In the genomic region with DNA sequence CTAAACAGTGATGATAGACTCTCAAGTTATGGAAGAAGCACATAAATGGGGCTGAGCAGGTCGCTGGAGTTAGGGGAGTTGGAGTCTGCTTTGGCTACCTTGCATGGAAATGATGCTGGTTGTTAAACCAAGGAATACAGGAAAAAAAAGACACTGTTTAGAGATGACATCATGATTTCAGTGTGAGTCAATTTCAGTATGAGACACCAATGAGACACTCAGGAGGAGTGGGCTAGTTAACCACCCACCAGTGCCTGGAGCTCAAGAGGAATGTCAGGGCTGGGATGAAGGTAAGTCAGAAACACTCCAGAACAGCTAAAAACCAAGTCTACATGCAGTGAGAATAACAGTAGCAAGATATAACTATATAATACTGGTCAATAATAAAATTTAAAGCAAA, we compare ENCODE assay signal across 40 cellular contexts.
"Had no signal": no experiment of that assay in that cellular context is flagged by ENCODE, and none has a peak within 500 bp of the region (broad histone marks: within the 10 kb centered on the region; RNA-seq: fewer than 3 reads in every experiment).

No MANE protein-coding gene starts in this region.

- H3K9me3 ChIP-seq: ascending aorta had no signal

- DNase-seq: activated CD4-positive, alpha-beta memory T cell treated with anti-CD3 and anti-CD28 coated beads, Interleukin-2, amount 10 ng/mL, durations not matched to agents 7 days and 5 days; activated CD4-positive, alpha-beta T cell treated with anti-CD3 and anti-CD28 coated beads for 1 hour; activated CD4-positive, alpha-beta T cell treated with anti-CD3 and anti-CD28 coated beads for 36 hours; activated CD4-positive, alpha-beta T cell treated with anti-CD3 and anti-CD28 coated beads for 48 hours; activated CD4-positive, alpha-beta T cell treated with anti-CD3 and anti-CD28 coated beads, Interleukin-2, amount 10 ng/mL, durations not matched to agents 7 days and 5 days; activated CD4-positive, alpha-beta T cell treated with anti-CD3 and anti-CD28 coated beads, Interleukin-2, amount 50 U/mL, for 48 hours; activated CD4-positive, CD25-positive, alpha-beta regulatory T cell; activated CD8-positive, alpha-beta memory T cell treated with anti-CD3 and anti-CD28 coated beads for 24 hours; activated CD8-positive, alpha-beta memory T cell treated with anti-CD3 and anti-CD28 coated beads, Interleukin-2, amount 10 ng/mL, durations not matched to agents 7 days and 5 days; activated CD8-positive, alpha-beta memory T cell treated with anti-CD3 and anti-CD28 coated beads, Interleukin-2, amount 50 U/mL, for 48 hours; activated CD8-positive, alpha-beta T cell treated with anti-CD3 and anti-CD28 coated beads, Interleukin-2, amount 10 ng/mL, durations not matched to agents 7 days and 5 days; activated effector memory CD4-positive, alpha-beta T cell treated with Interleukin-2 at 50 U/mL for 16 hours; activated gamma-delta T cell; activated naive CD4-positive, alpha-beta T cell treated with anti-CD3 and anti-CD28 coated beads, Interleukin-2, amount 10 ng/mL, durations not matched to agents 7 days and 5 days; activated naive CD4-positive, alpha-beta T cell treated with Interleukin-2 at 50 U/mL for 16 hours; activated naive CD8-positive, alpha-beta T cell treated with anti-CD3 and anti-CD28 coated beads, Interleukin-2, amount 10 ng/mL, durations not matched to agents 7 days and 5 days; activated naive CD8-positive, alpha-beta T cell treated with anti-CD3 and anti-CD28 coated beads, Interleukin-2, amount 50 U/mL, for 24 hours; activated T-cell treated with anti-CD3 and anti-CD28 coated beads, Interleukin-2, amount 50 U/mL, for 24 hours; activated T-cell treated with anti-CD3 and anti-CD28 coated beads, Interleukin-2, amount 50 U/mL, for 48 hours; amygdala; anterior cingulate cortex; caudate nucleus; cerebellar nuclear complex; T-helper 1 cell; T-helper 2 cell; T-helper 9 cell; WERI-Rb-1 had no signal

- H3K27ac Mint-ChIP-seq: activated CD4-positive, alpha-beta memory T cell treated with anti-CD3 and anti-CD28 coated beads, Interleukin-2, amount 10 ng/mL, durations not matched to agents 7 days and 5 days; activated CD4-positive, alpha-beta T cell treated with anti-CD3 and anti-CD28 coated beads for 36 hours; activated CD4-positive, alpha-beta T cell treated with anti-CD3 and anti-CD28 coated beads, Interleukin-2, amount 10 ng/mL, durations not matched to agents 7 days and 5 days; activated CD8-positive, alpha-beta memory T cell treated with anti-CD3 and anti-CD28 coated beads, Interleukin-2, amount 10 ng/mL, durations not matched to agents 7 days and 5 days; activated CD8-positive, alpha-beta T cell treated with anti-CD3 and anti-CD28 coated beads, Interleukin-2, amount 10 ng/mL, durations not matched to agents 7 days and 5 days; activated naive CD4-positive, alpha-beta T cell treated with anti-CD3 and anti-CD28 coated beads, Interleukin-2, amount 10 ng/mL, durations not matched to agents 7 days and 5 days; activated naive CD4-positive, alpha-beta T cell treated with anti-CD3 and anti-CD28 coated beads, Interleukin-2, amount 50 U/mL, for 24 hours; activated naive CD8-positive, alpha-beta T cell; activated naive CD8-positive, alpha-beta T cell treated with anti-CD3 and anti-CD28 coated beads, Interleukin-2, amount 10 ng/mL, durations not matched to agents 7 days and 5 days; activated naive CD8-positive, alpha-beta T cell treated with anti-CD3 and anti-CD28 coated beads, Interleukin-2, amount 50 U/mL, for 24 hours; activated T-cell treated with anti-CD3 and anti-CD28 coated beads, Interleukin-2, amount 50 U/mL, for 24 hours; activated T-helper 2 cell treated with anti-CD3 and anti-CD28 coated beads, Interferon-gamma antibody, Interleukin-2, Interleukin-4, amounts not matched to agents 10 μg/mL and 5 μg/mL and 100 μg/mL, durations not matched to agents 14 hours and 24 hours and 36 hours; T-helper 1 cell treated with Interleukin-12 subunit alpha and Interleukin-12 subunit beta and Interleukin-4 antibody, amounts not matched to agents 30 μg/mL and 1 μg/mL, for 36 hours; T-helper 2 cell treated with Interferon-gamma antibody and Interleukin-4, amounts not matched to agents 5 μg/mL and 100 μg/mL, for 36 hours; WTC11 had no signal

- H3K4me3 Mint-ChIP-seq: activated CD4-positive, alpha-beta memory T cell treated with anti-CD3 and anti-CD28 coated beads, Interleukin-2, amount 10 ng/mL, durations not matched to agents 7 days and 5 days; activated CD4-positive, alpha-beta T cell treated with anti-CD3 and anti-CD28 coated beads for 36 hours; activated CD4-positive, alpha-beta T cell treated with anti-CD3 and anti-CD28 coated beads, Interleukin-2, amount 10 ng/mL, durations not matched to agents 7 days and 5 days; activated CD8-positive, alpha-beta memory T cell treated with anti-CD3 and anti-CD28 coated beads, Interleukin-2, amount 10 ng/mL, durations not matched to agents 7 days and 5 days; activated CD8-positive, alpha-beta T cell treated with anti-CD3 and anti-CD28 coated beads, Interleukin-2, amount 10 ng/mL, durations not matched to agents 7 days and 5 days; activated naive CD4-positive, alpha-beta T cell treated with anti-CD3 and anti-CD28 coated beads, Interleukin-2, amount 10 ng/mL, durations not matched to agents 7 days and 5 days; activated naive CD4-positive, alpha-beta T cell treated with anti-CD3 and anti-CD28 coated beads, Interleukin-2, amount 50 U/mL, for 24 hours; activated naive CD8-positive, alpha-beta T cell; activated naive CD8-positive, alpha-beta T cell treated with anti-CD3 and anti-CD28 coated beads, Interleukin-2, amount 10 ng/mL, durations not matched to agents 7 days and 5 days; activated naive CD8-positive, alpha-beta T cell treated with anti-CD3 and anti-CD28 coated beads, Interleukin-2, amount 50 U/mL, for 24 hours; activated T-cell treated with anti-CD3 and anti-CD28 coated beads, Interleukin-2, amount 50 U/mL, for 24 hours; brain; central memory CD8-positive, alpha-beta T cell; T-helper 1 cell treated with Interleukin-12 subunit alpha and Interleukin-12 subunit beta and Interleukin-4 antibody, amounts not matched to agents 30 μg/mL and 1 μg/mL, for 36 hours; T-helper 2 cell treated with Interferon-gamma antibody and Interleukin-4, amounts not matched to agents 5 μg/mL and 100 μg/mL, for 36 hours; WTC11 had no signal

- H3K4me1 Mint-ChIP-seq: activated CD4-positive, alpha-beta memory T cell treated with anti-CD3 and anti-CD28 coated beads, Interleukin-2, amount 10 ng/mL, durations not matched to agents 7 days and 5 days; activated CD4-positive, alpha-beta T cell treated with anti-CD3 and anti-CD28 coated beads for 36 hours; activated CD4-positive, alpha-beta T cell treated with anti-CD3 and anti-CD28 coated beads, Interleukin-2, amount 10 ng/mL, durations not matched to agents 7 days and 5 days; activated CD8-positive, alpha-beta memory T cell treated with anti-CD3 and anti-CD28 coated beads, Interleukin-2, amount 10 ng/mL, durations not matched to agents 7 days and 5 days; activated naive CD4-positive, alpha-beta T cell treated with anti-CD3 and anti-CD28 coated beads, Interleukin-2, amount 10 ng/mL, durations not matched to agents 7 days and 5 days; activated naive CD4-positive, alpha-beta T cell treated with anti-CD3 and anti-CD28 coated beads, Interleukin-2, amount 50 U/mL, for 24 hours; activated naive CD8-positive, alpha-beta T cell treated with anti-CD3 and anti-CD28 coated beads, Interleukin-2, amount 10 ng/mL, durations not matched to agents 7 days and 5 days; activated naive CD8-positive, alpha-beta T cell treated with anti-CD3 and anti-CD28 coated beads, Interleukin-2, amount 50 U/mL, for 24 hours; central memory CD8-positive, alpha-beta T cell; WTC11 had no signal

- H3K27me3 Mint-ChIP-seq: activated CD4-positive, alpha-beta memory T cell treated with anti-CD3 and anti-CD28 coated beads, Interleukin-2, amount 10 ng/mL, durations not matched to agents 7 days and 5 days; activated CD4-positive, alpha-beta T cell treated with anti-CD3 and anti-CD28 coated beads for 36 hours; activated CD4-positive, alpha-beta T cell treated with anti-CD3 and anti-CD28 coated beads, Interleukin-2, amount 10 ng/mL, durations not matched to agents 7 days and 5 days; activated CD8-positive, alpha-beta memory T cell treated with anti-CD3 and anti-CD28 coated beads, Interleukin-2, amount 10 ng/mL, durations not matched to agents 7 days and 5 days; activated naive CD4-positive, alpha-beta T cell treated with anti-CD3 and anti-CD28 coated beads, Interleukin-2, amount 10 ng/mL, durations not matched to agents 7 days and 5 days; activated naive CD4-positive, alpha-beta T cell treated with anti-CD3 and anti-CD28 coated beads, Interleukin-2, amount 50 U/mL, for 24 hours; activated naive CD8-positive, alpha-beta T cell; activated naive CD8-positive, alpha-beta T cell treated with anti-CD3 and anti-CD28 coated beads, Interleukin-2, amount 10 ng/mL, durations not matched to agents 7 days and 5 days; activated T-cell treated with anti-CD3 and anti-CD28 coated beads, Interleukin-2, amount 50 U/mL, for 24 hours; brain; central memory CD8-positive, alpha-beta T cell had no signal

- H3K27ac ChIP-seq: ascending aorta, cardiac muscle cell, WERI-Rb-1 had no signal

- H3K4me1 ChIP-seq: ascending aorta had no signal

- H3K27me3 ChIP-seq: ascending aorta, cardiac muscle cell had no signal

- H3K4me3 ChIP-seq: ascending aorta, cardiac muscle cell had no signal

- FAIRE-seq: bronchial epithelial cell, TTC549 had no signal

- H3K9me3 Mint-ChIP-seq: activated CD4-positive, alpha-beta T cell treated with anti-CD3 and anti-CD28 coated beads, Interleukin-2, amount 10 ng/mL, durations not matched to agents 7 days and 5 days; activated naive CD4-positive, alpha-beta T cell treated with anti-CD3 and anti-CD28 coated beads, Interleukin-2, amount 10 ng/mL, durations not matched to agents 7 days and 5 days; activated naive CD4-positive, alpha-beta T cell treated with anti-CD3 and anti-CD28 coated beads, Interleukin-2, amount 50 U/mL, for 24 hours; activated naive CD8-positive, alpha-beta T cell treated with anti-CD3 and anti-CD28 coated beads, Interleukin-2, amount 10 ng/mL, durations not matched to agents 7 days and 5 days; activated naive CD8-positive, alpha-beta T cell treated with anti-CD3 and anti-CD28 coated beads, Interleukin-2, amount 50 U/mL, for 24 hours; activated T-cell treated with anti-CD3 and anti-CD28 coated beads, Interleukin-2, amount 50 U/mL, for 24 hours; activated T-helper 2 cell treated with anti-CD3 and anti-CD28 coated beads, Interferon-gamma antibody, Interleukin-2, Interleukin-4, amounts not matched to agents 10 μg/mL and 5 μg/mL and 100 μg/mL, durations not matched to agents 14 hours and 24 hours and 36 hours; T-helper 1 cell treated with Interleukin-12 subunit alpha and Interleukin-12 subunit beta and Interleukin-4 antibody, amounts not matched to agents 30 μg/mL and 1 μg/mL, for 36 hours; T-helper 2 cell treated with Interferon-gamma antibody and Interleukin-4, amounts not matched to agents 5 μg/mL and 100 μg/mL, for 36 hours had no signal

- H3K36me3 ChIP-seq: ascending aorta, cardiac muscle cell, WERI-Rb-1 had no signal

- ATAC-seq: activated CD4-positive, alpha-beta T cell treated with anti-CD3 and anti-CD28 coated beads for 36 hours; activated CD4-positive, CD25-positive, alpha-beta regulatory T cell treated with anti-CD3 and anti-CD28 coated beads, Interleukin-2, amount 50 U/mL, for 24 hours; activated CD8-positive, alpha-beta memory T cell treated with anti-CD3 and anti-CD28 coated beads, Interleukin-2, amount 10 ng/mL, durations not matched to agents 7 days and 5 days; activated CD8-positive, alpha-beta T cell treated with anti-CD3 and anti-CD28 coated beads, Interleukin-2, amount 10 ng/mL, durations not matched to agents 7 days and 5 days; activated naive CD8-positive, alpha-beta T cell treated with anti-CD3 and anti-CD28 coated beads, Interleukin-2, amount 50 U/mL, for 24 hours; WTC11 had no signal

- H3K36me3 Mint-ChIP-seq: activated CD8-positive, alpha-beta memory T cell treated with anti-CD3 and anti-CD28 coated beads, Interleukin-2, amount 10 ng/mL, durations not matched to agents 7 days and 5 days; activated naive CD4-positive, alpha-beta T cell treated with anti-CD3 and anti-CD28 coated beads, Interleukin-2, amount 10 ng/mL, durations not matched to agents 7 days and 5 days; activated naive CD4-positive, alpha-beta T cell treated with anti-CD3 and anti-CD28 coated beads, Interleukin-2, amount 50 U/mL, for 24 hours; activated naive CD8-positive, alpha-beta T cell; activated naive CD8-positive, alpha-beta T cell treated with anti-CD3 and anti-CD28 coated beads, Interleukin-2, amount 10 ng/mL, durations not matched to agents 7 days and 5 days; brain had no signal
